In the genomic region with DNA sequence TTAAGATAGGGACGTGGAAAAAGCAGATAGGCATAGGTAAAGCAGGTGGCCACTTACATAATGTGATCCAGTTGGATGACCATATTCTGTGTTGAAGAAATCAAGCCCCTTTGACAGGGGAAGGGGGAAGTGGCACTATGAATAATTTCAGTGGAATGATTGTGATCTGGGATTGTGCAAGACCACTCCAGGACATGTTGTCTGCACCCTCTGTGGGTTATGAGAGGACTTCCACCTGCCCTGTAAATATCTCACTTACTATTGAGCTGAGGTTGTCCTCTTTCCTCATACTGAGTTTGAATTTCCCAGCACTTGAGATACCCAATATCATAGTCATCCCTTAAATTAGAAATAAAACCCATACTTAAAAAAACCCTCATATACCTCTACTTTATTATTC, we compare ENCODE assay signal across 1 cellular context.
TF ChIP-seq lines count a peak whose summit lies in the region.

No MANE protein-coding gene starts in this region.

TF ChIP-seq in HCT116, 20 proteins besides CTCF, POLR2A, EP300 and RAD21:
- TF ChIP-seq, protein P1, sequence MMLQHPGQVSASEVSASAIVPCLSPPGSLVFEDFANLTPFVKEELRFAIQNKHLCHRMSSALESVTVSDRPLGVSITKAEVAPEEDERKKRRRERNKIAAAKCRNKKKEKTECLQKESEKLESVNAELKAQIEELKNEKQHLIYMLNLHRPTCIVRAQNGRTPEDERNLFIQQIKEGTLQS (IDR thresholded peaks at IDR 0.05): no peak
- TF ChIP-seq CEBPB (IDR thresholded peaks at IDR 0.05; ENCODE audit: low read depth) (peak; percentile 96), CBX3 (IDR thresholded peaks at IDR 0.05; ENCODE audit: low read depth) (peak; percentile 40; the same call in 1 of the 2 replicates), SP1 (IDR thresholded peaks at IDR 0.05; ENCODE audit: low read depth) (peak; percentile 52; the same call in 1 of the 2 replicates), ZFX (IDR thresholded peaks at IDR 0.05) (no peak), POLR2AphosphoS5 (IDR thresholded peaks at IDR 0.05; ENCODE audit: low read depth, low read length) (no peak), FOSL1 (IDR thresholded peaks at IDR 0.05; ENCODE audit: low read depth) (peak; percentile 44), TCF7L2 (IDR thresholded peaks at IDR 0.05; ENCODE audit: borderline replicate concordance, extremely low read depth, insufficient read depth, insufficient read length) (peak; percentile 35)
